Comparison of ENCODE assay signal across 9 cellular contexts in genomic region chr12:69331846-69332684, GRCh38. TPM values are rescaled to one million over a fixed set of nuclear protein-coding genes. Genes with fewer than 3 reads are reported as not detected.
A peak's percentile ranks its signal among the peaks of the same experiment; 100 is the strongest.
DNase-seq lines count a peak whose midpoint lies in the region; ATAC-seq and TF ChIP-seq lines count a peak whose summit lies in the region.
"Had no signal": no experiment of that assay in that cellular context is flagged by ENCODE, and none has a peak within 500 bp of the region (broad histone marks: within the 10 kb centered on the region; RNA-seq: fewer than 3 reads in every experiment).

No MANE protein-coding gene starts in this region.

- H3K56ac ChIP-seq in mesendoderm (ENCODE audit: low read length), result no peak overlapping the region

- POLR2A ChIA-PET in MCF 10A (lab: Yijun Ruan, JAX), result interaction anchor here (2.4 kb wide), 1 partner anchor 11 kb away, joined by 8 read pairs; no protein-coding TSS in a partner anchor

- peaks cover 8% of the 10 kb centered on the region for H3K4me1 Mint-ChIP-seq in MCF 10A (ENCODE audit: insufficient read depth, unreplicated experiment)
- peaks cover 34% of the 10 kb centered on the region for H3K4me1 Mint-ChIP-seq in activated T-helper 2 cell treated with anti-CD3 and anti-CD28 coated beads, Interferon-gamma antibody, Interleukin-2, Interleukin-4, amounts not matched to agents 10 μg/mL and 5 μg/mL and 100 μg/mL, durations not matched to agents 14 hours and 24 hours and 36 hours (ENCODE audit: low read depth)

- WGBS in mesendoderm (ENCODE audit: extremely low coverage, insufficient coverage, low lambda C conversion rate), result no CpG with 5 or more reads among the region's 20 CpGs

- H3K27ac ChIP-seq in breast epithelium, result peak overlapping the region; percentile 16 to 56
- no peak overlapping the region for H3K27ac ChIP-seq in mesendoderm (ENCODE audit: low read depth, low read length)
- no peak overlapping the region for H3K27ac ChIP-seq in thoracic aorta
- H3K27ac ChIP-seq: KMS-11 had no signal

- H3K36me3 Mint-ChIP-seq in MCF 10A (ENCODE audit: insufficient read depth, unreplicated experiment), result no peaks in the 10 kb centered on the region
- no peaks in the 10 kb centered on the region for H3K36me3 Mint-ChIP-seq in activated T-helper 2 cell treated with anti-CD3 and anti-CD28 coated beads, Interferon-gamma antibody, Interleukin-2, Interleukin-4, amounts not matched to agents 10 μg/mL and 5 μg/mL and 100 μg/mL, durations not matched to agents 14 hours and 24 hours and 36 hours (ENCODE audit: low read depth)

- TF ChIP-seq CTCF in breast epithelium (IDR thresholded peaks at IDR 0.05) (no peak), MCF 10A (IDR thresholded peaks at IDR 0.05; ENCODE audit: unreplicated experiment) (no peak), thoracic aorta (IDR thresholded peaks at IDR 0.05) (no peak)

- H3K79me1 ChIP-seq in mesendoderm (ENCODE audit: low read length), result no peaks in the 10 kb centered on the region

- DNase-seq in breast epithelium (ENCODE audit: low spot score in 2 of 2) (no peak), MCF 10A (ENCODE audit: unreplicated experiment) (no peak), mesendoderm (peak; percentile 42), thoracic aorta (ENCODE audit: low spot score) (no peak), NCI-H1105 treated with DMSO at 0.1 percent for 48 hours (lab: John Stamatoyannopoulos, UW) (no peak), HCEC 1CT (no peak)
- DNase-seq in activated T-helper 2 cell treated with anti-CD3 and anti-CD28 coated beads, Interferon-gamma antibody, Interleukin-2, Interleukin-4, amounts not matched to agents 10 μg/mL and 5 μg/mL and 100 μg/mL, durations not matched to agents 14 hours and 24 hours and 36 hours (ENCODE audit: low spot score), result no peak

- H3K4me1 ChIP-seq in breast epithelium (no peaks in the 10 kb centered on the region), mesendoderm (ENCODE audit: control insufficient read depth, low read depth, low read length) (peaks cover 2% of the 10 kb centered on the region), thoracic aorta (ENCODE audit: control insufficient read depth in 1 of 2, low read depth in 2 of 2) (peaks cover 0 to 10% of the 10 kb centered on the region in 2 donors)

- H3K4ac ChIP-seq in mesendoderm (ENCODE audit: low read depth, low read length), result no peak overlapping the region

- CTCF ChIA-PET in MCF 10A (lab: Yijun Ruan, JAX), result interaction anchor here (0.6 to 1.4 kb wide), 2 partner anchors 8 to 21 kb away, joined by 4 to 5 read pairs; no protein-coding TSS in a partner anchor

- no peak overlapping the region for H3K4me2 ChIP-seq in mesendoderm (ENCODE audit: low read length)
- H3K4me2 ChIP-seq: KMS-11 had no signal

- H3K18ac ChIP-seq in mesendoderm (ENCODE audit: low read length), result no peak overlapping the region

- H2BK120ac ChIP-seq in mesendoderm (ENCODE audit: low read depth, low read length), result no peak overlapping the region

- intact Hi-C loops in breast epithelium (cut with DNase I; ENCODE audit: low total_unique reads) (no loop called here), MCF 10A (cut with micrococcal nuclease) (no loop called here)
- intact Hi-C loops in activated T-helper 2 cell treated with anti-CD3 and anti-CD28 coated beads, Interferon-gamma antibody, Interleukin-2, Interleukin-4, amounts not matched to agents 10 μg/mL and 5 μg/mL and 100 μg/mL, durations not matched to agents 14 hours and 24 hours and 36 hours (cut with micrococcal nuclease), result loop anchor here (5.0 kb wide), 1 partner anchor 40 kb away; no protein-coding TSS in a partner anchor

- no peak overlapping the region for H3K27ac Mint-ChIP-seq in MCF 10A (ENCODE audit: low read depth, unreplicated experiment)
- no peak overlapping the region for H3K27ac Mint-ChIP-seq in activated T-helper 2 cell treated with anti-CD3 and anti-CD28 coated beads, Interferon-gamma antibody, Interleukin-2, Interleukin-4, amounts not matched to agents 10 μg/mL and 5 μg/mL and 100 μg/mL, durations not matched to agents 14 hours and 24 hours and 36 hours

- no peak overlapping the region for H4K8ac ChIP-seq in mesendoderm (ENCODE audit: low read depth, low read length)

- H3K79me2 ChIP-seq in mesendoderm (ENCODE audit: control insufficient read depth, insufficient read depth, low read length), result no peaks in the 10 kb centered on the region

- no peak overlapping the region for H3K23ac ChIP-seq in mesendoderm (ENCODE audit: low read length)

- ATAC-seq in thoracic aorta (ENCODE audit: insufficient number of reproducible peaks, low FRiP score, low read depth), result no peak
- no peak for ATAC-seq in GM21737 (IDR thresholded peaks at IDR 0.05; ENCODE audit: unreplicated experiment)

- no peak overlapping the region for H2BK5ac ChIP-seq in mesendoderm (ENCODE audit: low read length)

- H3K27me3 Mint-ChIP-seq in MCF 10A (ENCODE audit: insufficient read depth, unreplicated experiment), result peaks cover 21% of the 10 kb centered on the region
- peaks cover 7% of the 10 kb centered on the region for H3K27me3 Mint-ChIP-seq in activated T-helper 2 cell treated with anti-CD3 and anti-CD28 coated beads, Interferon-gamma antibody, Interleukin-2, Interleukin-4, amounts not matched to agents 10 μg/mL and 5 μg/mL and 100 μg/mL, durations not matched to agents 14 hours and 24 hours and 36 hours (ENCODE audit: low read depth)

- no peak overlapping the region for H2AK5ac ChIP-seq in mesendoderm (ENCODE audit: low read length)

- no peaks in the 10 kb centered on the region for H3K27me3 ChIP-seq in breast epithelium
- H3K27me3 ChIP-seq in mesendoderm (ENCODE audit: insufficient read depth, low read length, poor library complexity), result no peaks in the 10 kb centered on the region
- H3K27me3 ChIP-seq in thoracic aorta (replicated peaks; ENCODE audit: insufficient read depth), result no peaks in the 10 kb centered on the region

- no peak for TF ChIP-seq POLR2A in breast epithelium (IDR thresholded peaks at IDR 0.05)

- H3K4me3 ChIP-seq in breast epithelium, result peak overlapping the region in 1 of 3 donors; percentile 59
- no peak overlapping the region for H3K4me3 ChIP-seq in mesendoderm (ENCODE audit: low read length)
- H3K4me3 ChIP-seq in thoracic aorta, result peak overlapping the region; percentile 75

- no peak overlapping the region for H3K9ac ChIP-seq in mesendoderm (ENCODE audit: low read length)
- H3K9ac ChIP-seq: KMS-11 had no signal

- H3K36me3 ChIP-seq in breast epithelium, result no peaks in the 10 kb centered on the region
- no peaks in the 10 kb centered on the region for H3K36me3 ChIP-seq in mesendoderm (ENCODE audit: control insufficient read depth, insufficient read depth, low read length)
- H3K36me3 ChIP-seq in thoracic aorta, result no peaks in the 10 kb centered on the region

- H3K9me3 ChIP-seq in breast epithelium (no peaks in the 10 kb centered on the region), thoracic aorta (no peaks in the 10 kb centered on the region)

- H3K9me3 Mint-ChIP-seq in MCF 10A (ENCODE audit: unreplicated experiment), result no peaks in the 10 kb centered on the region
- H3K9me3 Mint-ChIP-seq in activated T-helper 2 cell treated with anti-CD3 and anti-CD28 coated beads, Interferon-gamma antibody, Interleukin-2, Interleukin-4, amounts not matched to agents 10 μg/mL and 5 μg/mL and 100 μg/mL, durations not matched to agents 14 hours and 24 hours and 36 hours, result no peaks in the 10 kb centered on the region

- BruUV-seq in MCF 10A (replicated peaks; lab: Mats Ljungman, UMichigan), result no TSS peak

- no peak overlapping the region for H2BK15ac ChIP-seq in mesendoderm (replicated peaks; ENCODE audit: low read depth)

- no peak overlapping the region for H3K4me3 Mint-ChIP-seq in MCF 10A (ENCODE audit: unreplicated experiment)
- H3K4me3 Mint-ChIP-seq in activated T-helper 2 cell treated with anti-CD3 and anti-CD28 coated beads, Interferon-gamma antibody, Interleukin-2, Interleukin-4, amounts not matched to agents 10 μg/mL and 5 μg/mL and 100 μg/mL, durations not matched to agents 14 hours and 24 hours and 36 hours (ENCODE audit: low read depth), result peak overlapping the region; percentile 49

- peak overlapping the region; percentile 64 for H4K5ac ChIP-seq in mesendoderm (ENCODE audit: low read length)

RNA-seq across cellular contexts. Expression of gene LYZ, which starts 16.1 kb away (rescaled TPM):
- total RNA-seq in breast epithelium (10 to 100 TPM; 13.4 to 99.9 (median 57.1) TPM), MCF 10A (2022) (not detected in 2 replicates), thoracic aorta (10 to 100 TPM; 91.2 to 99.9 TPM)
- not detected in 2 replicates for total RNA-seq in activated T-helper 2 cell treated with anti-CD3 and anti-CD28 coated beads, Interferon-gamma antibody, Interleukin-2, Interleukin-4, amounts not matched to agents 10 μg/mL and 5 μg/mL and 100 μg/mL, durations not matched to agents 14 hours and 24 hours and 36 hours
- polyA plus RNA-seq in mesendoderm (2013, experiment 1 of 2), result 0.08 TPM
- 0.06 TPM for polyA plus RNA-seq in mesendoderm (2013, experiment 2 of 2)

RNA-seq across cellular contexts. Expression of gene YEATS4, which starts 27.5 kb away (rescaled TPM):
- total RNA-seq in breast epithelium (10 to 100 TPM; 13.8 to 23.0 (median 16.1) TPM), MCF 10A (2022) (26.1 and 30.9 TPM in 2 replicates), thoracic aorta (1 to 10 TPM; 5.7 to 9.7 TPM)
- total RNA-seq in activated T-helper 2 cell treated with anti-CD3 and anti-CD28 coated beads, Interferon-gamma antibody, Interleukin-2, Interleukin-4, amounts not matched to agents 10 μg/mL and 5 μg/mL and 100 μg/mL, durations not matched to agents 14 hours and 24 hours and 36 hours, result 38.9 and 39.0 TPM in 2 replicates
- 34.6 TPM for polyA plus RNA-seq in mesendoderm (2013, experiment 1 of 2)
- 34.4 TPM for polyA plus RNA-seq in mesendoderm (2013, experiment 2 of 2)

Comparison
In these comparisons a context has a peak if more than half of its experiments do, and no peak if none do; other contexts are left out.
1. RNA of gene LYZ, which starts 16.1 kb away (total RNA-seq): 91.2 to 99.9 TPM in thoracic aorta and 13.4 to 99.9 TPM in breast epithelium; not detected in MCF 10A and not detected in activated T-helper 2 cell treated with anti-CD3 and anti-CD28 coated beads, Interferon-gamma antibody, Interleukin-2, Interleukin-4, amounts not matched to agents 10 μg/mL and 5 μg/mL and 100 μg/mL, durations not matched to agents 14 hours and 24 hours and 36 hours; every median in the first group is over 10 times any median in the second.
2. H3K27ac ChIP-seq: peak in breast epithelium (2 of 2); none in mesendoderm (single experiment) and thoracic aorta (0 of 2).